ENCODE assay signal across 8 cellular contexts in the genomic region with DNA sequence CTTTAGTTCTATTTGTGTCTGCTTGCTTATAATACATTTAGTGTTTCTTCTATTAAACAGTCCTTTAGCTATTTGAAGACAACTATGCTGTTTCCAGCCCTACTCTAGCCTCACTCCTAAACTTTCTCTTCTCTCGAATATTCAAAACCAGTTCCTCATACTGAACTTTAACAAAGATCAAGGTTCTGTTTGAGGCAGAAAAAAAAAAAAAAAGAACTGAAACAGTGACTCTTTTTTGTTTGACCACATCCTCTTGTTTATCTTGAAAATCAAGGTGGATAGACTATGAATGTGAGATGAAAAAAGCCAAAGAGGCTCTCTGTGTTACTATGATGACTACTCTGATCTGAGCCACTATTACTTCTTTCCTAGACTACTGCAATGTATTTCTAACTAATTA.
DNase-seq lines count a peak whose midpoint lies in the region; ATAC-seq, FAIRE-seq and TF ChIP-seq lines count a peak whose summit lies in the region.

No MANE protein-coding gene starts in this region.

- H3K9ac ChIP-seq in KMS-11, result no peak overlapping the region

- no peaks in the 10 kb centered on the region for H3K27me3 ChIP-seq in KMS-11 (ENCODE audit: insufficient read depth, low read depth)
- no peaks in the 10 kb centered on the region for H3K27me3 ChIP-seq in testis

- H3K9me3 ChIP-seq in testis, result no peaks in the 10 kb centered on the region

- no peak overlapping the region for H3K4me3 ChIP-seq in KMS-11 (IDR thresholded peaks at IDR 0.05; ENCODE audit: insufficient read depth, low read depth, low read length)
- H3K4me3 ChIP-seq in testis, result no peak overlapping the region

- no peaks in the 10 kb centered on the region for H3K79me2 ChIP-seq in KMS-11 (ENCODE audit: insufficient read depth, low read depth)

- intact Hi-C loops in testis (cut with DNase I; ENCODE audit: low total_unique reads), result no loop called here

- TF ChIP-seq POLR2A in H54 (IDR thresholded peaks at IDR 0.05; ENCODE audit: low read depth, low read length), result no peak
- no peak for TF ChIP-seq POLR2A in testis (IDR thresholded peaks at IDR 0.05)

- no peak overlapping the region for H3K27ac ChIP-seq in KMS-11
- no peak overlapping the region for H3K27ac ChIP-seq in testis

- WGBS in testis, 2 donors, result 70 to 88% methylated on average over 1 of the region's 1 CpG

- FAIRE-seq in urothelium cell line (lab: Jason Lieb, UNC), result no peak
- no peak for FAIRE-seq in H54 (lab: Jason Lieb, UNC)

- DNase-seq in urothelium cell line (ENCODE audit: low spot score), result no peak
- DNase-seq in H54 (ENCODE audit: insufficient read length, low spot score), result no peak
- DNase-seq in testis, result no peak
- DNase-seq in NCI-H2029 treated with DMSO at 0.1 percent for 48 hours (lab: John Stamatoyannopoulos, UW), result no peak

- peaks cover 26% of the 10 kb centered on the region for H3K4me1 ChIP-seq in KMS-11 (ENCODE audit: low read depth, poor library complexity, severe bottlenecking)
- peaks cover 5% of the 10 kb centered on the region for H3K4me1 ChIP-seq in testis

- H2AFZ ChIP-seq in KMS-11 (ENCODE audit: low read depth), result no peak overlapping the region

- no peaks in the 10 kb centered on the region for H4K20me1 ChIP-seq in KMS-11 (ENCODE audit: insufficient read depth)

- H3K36me3 ChIP-seq in KMS-11 (ENCODE audit: insufficient read depth) (no peaks in the 10 kb centered on the region), testis (ENCODE audit: low read depth, missing control alignments) (no peaks in the 10 kb centered on the region)

- TF ChIP-seq CTCF in KMS-11 (conservative IDR thresholded peaks at IDR 0.05; ENCODE audit: low read depth, low read length), result no peak
- TF ChIP-seq CTCF in testis (IDR thresholded peaks at IDR 0.05), result no peak

- ATAC-seq in GM18520 (IDR thresholded peaks at IDR 0.05; ENCODE audit: unreplicated experiment) (peak; percentile 99), GM21825 (IDR thresholded peaks at IDR 0.05; ENCODE audit: unreplicated experiment) (peak; percentile 92), esophagus mucosa (peak; percentile 36)

- peak overlapping the region; percentile 23 for H3K4me2 ChIP-seq in KMS-11

Comparison
In these comparisons a context has a peak if more than half of its experiments do, and no peak if none do; other contexts are left out.
1. ATAC-seq: peak in every context shown above with its lines; median percentile 99 in GM18520; 92 in GM21825; 36 in esophagus mucosa.